Comparison of ENCODE assay signal across 8 cellular contexts in the genomic region with DNA sequence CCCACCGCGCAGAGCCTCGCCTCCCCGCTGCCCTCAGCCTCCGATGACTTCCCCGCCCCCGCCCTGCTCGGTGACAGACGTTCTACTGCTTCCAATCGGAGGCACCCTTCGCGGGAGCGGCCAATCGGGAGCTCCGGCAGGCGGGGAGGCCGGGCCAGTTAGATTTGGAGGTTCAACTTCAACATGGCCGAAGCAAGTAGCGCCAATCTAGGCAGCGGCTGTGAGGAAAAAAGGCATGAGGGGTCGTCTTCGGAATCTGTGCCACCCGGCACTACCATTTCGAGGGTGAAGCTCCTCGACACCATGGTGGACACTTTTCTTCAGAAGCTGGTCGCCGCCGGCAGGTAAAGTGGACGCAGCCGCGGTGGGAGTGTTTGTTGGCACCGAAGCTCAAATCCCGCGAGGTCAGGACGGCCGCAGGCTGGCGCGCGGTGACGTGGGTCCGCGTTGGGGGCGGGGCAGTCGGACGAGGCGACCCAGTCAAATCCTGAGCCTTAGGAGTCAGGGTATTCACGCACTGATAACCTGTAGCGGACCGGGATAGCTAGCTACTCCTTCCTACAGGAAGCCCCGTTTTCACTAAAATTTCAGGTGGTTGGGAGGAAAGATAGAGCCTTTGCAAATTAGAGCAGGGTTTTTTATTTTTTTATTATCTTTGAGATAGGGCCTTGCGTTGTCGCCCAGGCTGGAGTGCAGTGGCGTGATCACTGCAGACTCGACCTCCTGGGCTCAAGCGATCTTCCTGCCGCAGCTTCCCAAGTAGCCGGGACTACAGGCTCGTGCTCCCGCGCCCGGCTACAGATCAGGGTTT. TPM values are rescaled to one million over a fixed set of nuclear protein-coding genes. Genes with fewer than 3 reads are reported as not detected.
DNase-seq lines count a peak whose midpoint lies in the region; ATAC-seq, FAIRE-seq and TF ChIP-seq lines count a peak whose summit lies in the region.

A gene with protein sequence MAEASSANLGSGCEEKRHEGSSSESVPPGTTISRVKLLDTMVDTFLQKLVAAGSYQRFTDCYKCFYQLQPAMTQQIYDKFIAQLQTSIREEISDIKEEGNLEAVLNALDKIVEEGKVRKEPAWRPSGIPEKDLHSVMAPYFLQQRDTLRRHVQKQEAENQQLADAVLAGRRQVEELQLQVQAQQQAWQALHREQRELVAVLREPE (plus strand): TSS at position 175 of the 811 bp plus-strand sequence. CDS start 9 bp downstream, at position 184.

- peak within 1 kb of the TSS; percentile 96 for H3K4me3 ChIP-seq in AG04450 (ENCODE audit: low read depth, low read length)
- H3K4me3 ChIP-seq in bronchial epithelial cell (ENCODE audit: low read depth, low read length), result peak within 1 kb of the TSS; percentile 62
- H3K4me3 ChIP-seq in small intestine (ENCODE audit: low read depth in 1 of 2, low read length in 2 of 2), result peak within 1 kb of the TSS; percentile 54 to 71

- peak within 1 kb of the TSS; percentile 99 for H3K27ac Mint-ChIP-seq in WTC11

- H3K9me3 Mint-ChIP-seq in WTC11, result no peaks in the 10 kb centered on the region

- H3K36me3 ChIP-seq in bronchial epithelial cell (ENCODE audit: control insufficient read depth, insufficient read depth, low read length) (peaks cover 6% of the 10 kb centered on the region), small intestine (ENCODE audit: control insufficient read depth in 2 of 2, insufficient read depth in 2 of 2, low read length in 2 of 2) (peaks cover 5 to 8% of the 10 kb centered on the region in 2 donors)

- TF ChIP-seq CTCF in AG04450 (IDR thresholded peaks at IDR 0.05; ENCODE audit: low read depth, low read length) (no peak), WTC11 (IDR thresholded peaks at IDR 0.05) (no peak), bronchial epithelial cell (IDR thresholded peaks at IDR 0.05; ENCODE audit: insufficient read depth, low read length, severe bottlenecking) (no peak)

- H3K4me1 Mint-ChIP-seq in WTC11, result peaks cover 27% of the 10 kb centered on the region

- H3K4me1 ChIP-seq in small intestine (ENCODE audit: control insufficient read depth in 2 of 2, insufficient read depth in 1 of 2, low read depth in 1 of 2, low read length in 1 of 2), result peaks cover 0 to 6% of the 10 kb centered on the region in 2 donors

- no peaks in the 10 kb centered on the region for H3K27me3 ChIP-seq in AG04450 (ENCODE audit: control insufficient read depth, insufficient read depth, low read length)
- no peaks in the 10 kb centered on the region for H3K27me3 ChIP-seq in bronchial epithelial cell (ENCODE audit: control insufficient read depth, insufficient read depth, low read length)
- no peaks in the 10 kb centered on the region for H3K27me3 ChIP-seq in small intestine (ENCODE audit: control insufficient read depth in 2 of 2, insufficient read depth in 2 of 2, low read length in 2 of 2)

- POLR2A ChIA-PET in AG04450 (lab: Yijun Ruan, JAX), result interaction anchor here (0.7 to 1.7 kb wide), 16 partner anchors 9 to 288 kb away, joined by 3 to 18 read pairs (median 4); a partner anchor contains a TSS
- POLR2A ChIA-PET in WTC11 (lab: Charles Lee), result interaction anchor here (0.6 to 1.6 kb wide), 22 partner anchors 12 to 156 kb away, joined by 3 to 10 read pairs (median 4); a partner anchor contains a TSS

- peaks cover 17% of the 10 kb centered on the region for H3K36me3 Mint-ChIP-seq in WTC11

- H3K9me3 ChIP-seq in AG04450 (ENCODE audit: control insufficient read depth, insufficient read depth, low read length) (no peaks in the 10 kb centered on the region; the same call in 1 of the 2 replicates), small intestine (ENCODE audit: control insufficient read depth, low read depth) (no peaks in the 10 kb centered on the region)

- peak within 1 kb of the TSS; percentile 96 for H3K27ac ChIP-seq in AG04450 (ENCODE audit: low read depth, low read length)
- H3K27ac ChIP-seq in small intestine (ENCODE audit: low read depth in 1 of 2, low read length in 1 of 2), result peak within 1 kb of the TSS; percentile 84 to 98

- FAIRE-seq in bronchial epithelial cell (lab: Jason Lieb, UNC), result no peak
- no peak for FAIRE-seq in small intestine (lab: Jason Lieb, UNC)

- WGBS in small intestine, 3 donors, result 0 to 1% (median 0%) methylated on average over 61 of the region's 61 CpGs

- ATAC-seq in GM18909 (IDR thresholded peaks at IDR 0.05; ENCODE audit: poor library complexity, unreplicated experiment) (peak; percentile 91), HG03159 (IDR thresholded peaks at IDR 0.05; ENCODE audit: unreplicated experiment) (peak; percentile 91), WTC11 (peak; percentile 95)

- DNase-seq in AG04450 (ENCODE audit: low read depth, low spot score) (peak; percentile 83), NCI-H226 (peak; percentile 94), WTC11 (ENCODE audit: low spot score) (peak; percentile 97), bronchial epithelial cell (ENCODE audit: low read depth) (peak; percentile 90), iPS-NIHi11 (ENCODE audit: low spot score) (peak; percentile 100), small intestine (peak; percentile 98)

- CTCF ChIA-PET in AG04450 (lab: Charles Lee) (interaction anchor here (0.8 to 5.1 kb wide), 6 partner anchors 12 to 117 kb away, joined by 3 to 37 read pairs (median 5); a partner anchor contains a TSS), WTC11 (lab: Charles Lee) (interaction anchor here (0.6 to 4.4 kb wide), 35 partner anchors 12 to 288 kb away, joined by 3 to 71 read pairs (median 4); a partner anchor contains a TSS)

- no peaks in the 10 kb centered on the region for H3K27me3 Mint-ChIP-seq in WTC11 (ENCODE audit: low read depth)

- H3K4me3 Mint-ChIP-seq in WTC11, result peak within 1 kb of the TSS; percentile 94

TF ChIP-seq in WTC11, 78 proteins besides CTCF, POLR2A, EP300 and RAD21 (continues in another document):
- TF ChIP-seq, protein P1, sequence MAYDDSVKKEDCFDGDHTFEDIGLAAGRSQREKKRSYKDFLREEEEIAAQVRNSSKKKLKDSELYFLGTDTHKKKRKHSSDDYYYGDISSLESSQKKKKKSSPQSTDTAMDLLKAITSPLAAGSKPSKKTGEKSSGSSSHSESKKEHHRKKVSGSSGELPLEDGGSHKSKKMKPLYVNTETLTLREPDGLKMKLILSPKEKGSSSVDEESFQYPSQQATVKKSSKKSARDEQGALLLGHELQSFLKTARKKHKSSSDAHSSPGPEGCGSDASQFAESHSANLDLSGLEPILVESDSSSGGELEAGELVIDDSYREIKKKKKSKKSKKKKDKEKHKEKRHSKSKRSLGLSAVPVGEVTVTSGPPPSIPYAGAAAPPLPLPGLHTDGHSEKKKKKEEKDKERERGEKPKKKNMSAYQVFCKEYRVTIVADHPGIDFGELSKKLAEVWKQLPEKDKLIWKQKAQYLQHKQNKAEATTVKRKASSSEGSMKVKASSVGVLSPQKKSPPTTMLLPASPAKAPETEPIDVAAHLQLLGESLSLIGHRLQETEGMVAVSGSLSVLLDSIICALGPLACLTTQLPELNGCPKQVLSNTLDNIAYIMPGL (CRISPR knock-in tag; IDR thresholded peaks at IDR 0.05), result peak; percentile 52; the same call in 1 of the 2 replicates
- TF ChIP-seq MYBL2 (CRISPR knock-in tag; IDR thresholded peaks at IDR 0.05) (peak; percentile 84; the same call in 1 of the 2 replicates), CBFB (CRISPR knock-in tag; IDR thresholded peaks at IDR 0.05; ENCODE audit: low read depth) (no peak), ZBTB21 (CRISPR knock-in tag; IDR thresholded peaks at IDR 0.05; ENCODE audit: borderline replicate concordance) (no peak), NFE2L1 (CRISPR knock-in tag; IDR thresholded peaks at IDR 0.05) (no peak)
- TF ChIP-seq, protein P2, sequence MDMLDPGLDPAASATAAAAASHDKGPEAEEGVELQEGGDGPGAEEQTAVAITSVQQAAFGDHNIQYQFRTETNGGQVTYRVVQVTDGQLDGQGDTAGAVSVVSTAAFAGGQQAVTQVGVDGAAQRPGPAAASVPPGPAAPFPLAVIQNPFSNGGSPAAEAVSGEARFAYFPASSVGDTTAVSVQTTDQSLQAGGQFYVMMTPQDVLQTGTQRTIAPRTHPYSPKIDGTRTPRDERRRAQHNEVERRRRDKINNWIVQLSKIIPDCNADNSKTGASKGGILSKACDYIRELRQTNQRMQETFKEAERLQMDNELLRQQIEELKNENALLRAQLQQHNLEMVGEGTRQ (CRISPR knock-in tag; IDR thresholded peaks at IDR 0.05), result no peak
- TF ChIP-seq, protein P3, sequence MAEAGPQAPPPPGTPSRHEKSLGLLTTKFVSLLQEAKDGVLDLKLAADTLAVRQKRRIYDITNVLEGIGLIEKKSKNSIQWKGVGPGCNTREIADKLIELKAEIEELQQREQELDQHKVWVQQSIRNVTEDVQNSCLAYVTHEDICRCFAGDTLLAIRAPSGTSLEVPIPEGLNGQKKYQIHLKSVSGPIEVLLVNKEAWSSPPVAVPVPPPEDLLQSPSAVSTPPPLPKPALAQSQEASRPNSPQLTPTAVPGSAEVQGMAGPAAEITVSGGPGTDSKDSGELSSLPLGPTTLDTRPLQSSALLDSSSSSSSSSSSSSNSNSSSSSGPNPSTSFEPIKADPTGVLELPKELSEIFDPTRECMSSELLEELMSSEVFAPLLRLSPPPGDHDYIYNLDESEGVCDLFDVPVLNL (CRISPR knock-in tag; IDR thresholded peaks at IDR 0.05; ENCODE audit: borderline replicate concordance, low read depth), result 0 out of 2 replicates have a peak, but pooled peaks have one; percentile 39
- TF ChIP-seq, protein P4, sequence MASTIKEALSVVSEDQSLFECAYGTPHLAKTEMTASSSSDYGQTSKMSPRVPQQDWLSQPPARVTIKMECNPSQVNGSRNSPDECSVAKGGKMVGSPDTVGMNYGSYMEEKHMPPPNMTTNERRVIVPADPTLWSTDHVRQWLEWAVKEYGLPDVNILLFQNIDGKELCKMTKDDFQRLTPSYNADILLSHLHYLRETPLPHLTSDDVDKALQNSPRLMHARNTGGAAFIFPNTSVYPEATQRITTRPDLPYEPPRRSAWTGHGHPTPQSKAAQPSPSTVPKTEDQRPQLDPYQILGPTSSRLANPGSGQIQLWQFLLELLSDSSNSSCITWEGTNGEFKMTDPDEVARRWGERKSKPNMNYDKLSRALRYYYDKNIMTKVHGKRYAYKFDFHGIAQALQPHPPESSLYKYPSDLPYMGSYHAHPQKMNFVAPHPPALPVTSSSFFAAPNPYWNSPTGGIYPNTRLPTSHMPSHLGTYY (CRISPR knock-in tag; IDR thresholded peaks at IDR 0.05), result no peak
- TF ChIP-seq, protein P5, sequence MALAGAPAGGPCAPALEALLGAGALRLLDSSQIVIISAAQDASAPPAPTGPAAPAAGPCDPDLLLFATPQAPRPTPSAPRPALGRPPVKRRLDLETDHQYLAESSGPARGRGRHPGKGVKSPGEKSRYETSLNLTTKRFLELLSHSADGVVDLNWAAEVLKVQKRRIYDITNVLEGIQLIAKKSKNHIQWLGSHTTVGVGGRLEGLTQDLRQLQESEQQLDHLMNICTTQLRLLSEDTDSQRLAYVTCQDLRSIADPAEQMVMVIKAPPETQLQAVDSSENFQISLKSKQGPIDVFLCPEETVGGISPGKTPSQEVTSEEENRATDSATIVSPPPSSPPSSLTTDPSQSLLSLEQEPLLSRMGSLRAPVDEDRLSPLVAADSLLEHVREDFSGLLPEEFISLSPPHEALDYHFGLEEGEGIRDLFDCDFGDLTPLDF (CRISPR knock-in tag; IDR thresholded peaks at IDR 0.05), result no peak

RNA-seq across cellular contexts. Expression of the gene that starts here (rescaled TPM):
- polyA plus RNA-seq in AG04450 (2011; rRNA removed) (43.5 and 53.3 TPM in 2 replicates), small intestine (10 to 100 TPM; 53.5 to 65.9 (median 60.0) TPM)
- polyA minus RNA-seq in AG04450 (2011; rRNA and poly(A)+ RNA removed), result 14.5 and 15.2 TPM in 2 replicates
- total RNA-seq in WTC11 (2021) (112 to 129 TPM (median 115 TPM) in 3 replicates), bronchial epithelial cell (55.3 and 55.9 TPM in 2 replicates)

Comparison
In these comparisons a context has a peak if more than half of its experiments do, and no peak if none do; other contexts are left out.
1. Peak in every context shown above with its lines: DNase-seq, ATAC-seq, H3K4me3 ChIP-seq and H3K27ac ChIP-seq.